8 cellular contexts compared by ENCODE assay signal in the genomic region with DNA sequence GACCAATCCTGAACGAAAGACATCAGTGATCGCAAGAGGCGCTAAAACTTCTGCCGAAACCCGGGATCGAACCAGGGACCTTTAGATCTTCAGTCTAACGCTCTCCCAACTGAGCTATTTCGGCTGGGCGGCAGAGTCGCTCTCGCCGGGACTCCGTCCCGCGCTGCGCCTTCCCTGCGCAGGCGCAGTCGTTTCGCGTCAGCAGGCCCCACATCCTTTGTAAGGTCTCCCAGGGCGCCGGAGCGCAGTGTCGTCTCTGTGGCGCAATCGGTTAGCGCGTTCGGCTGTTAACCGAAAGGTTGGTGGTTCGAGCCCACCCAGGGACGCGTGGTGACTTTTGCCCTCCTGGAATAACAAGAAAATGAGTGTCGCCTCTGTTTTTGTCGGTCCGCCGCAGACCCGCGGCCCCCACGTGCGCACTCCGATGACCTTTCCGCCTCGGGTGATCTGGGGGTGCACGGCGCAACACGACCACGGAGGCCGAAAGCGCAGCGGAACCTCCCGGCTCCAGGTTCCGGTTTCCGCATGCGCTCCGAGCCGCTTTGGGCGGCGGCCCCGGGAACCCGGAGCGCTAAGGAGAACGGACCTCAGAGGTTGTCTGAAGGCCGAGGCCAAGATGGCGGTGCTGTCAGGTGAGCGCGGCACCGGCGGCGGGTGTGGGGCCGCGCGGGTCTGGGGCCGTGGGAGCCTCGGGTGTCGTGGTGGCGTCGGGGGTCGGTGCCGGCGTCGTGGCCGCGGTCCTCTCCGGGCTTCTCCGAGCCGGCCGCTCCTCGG. TPM values are rescaled to one million over a fixed set of nuclear protein-coding genes. Genes with fewer than 3 reads are reported as not detected.
DNase-seq lines count a peak whose midpoint lies in the region; ATAC-seq and TF ChIP-seq lines count a peak whose summit lies in the region.

A gene (plus strand): TSS at position 597 of the 774 bp plus-strand sequence. CDS start 20 bp downstream, at position 617.

- H3K27ac ChIP-seq in cardiac muscle cell (peak within 1 kb of the TSS; percentile 95), transverse colon (peak within 1 kb of the TSS; percentile 93 to 98 (median 94))

- TF ChIP-seq EP300 in transverse colon (IDR thresholded peaks at IDR 0.05; ENCODE audit: low read depth): peak; percentile 6

- H3K9me3 ChIP-seq in cardiac muscle cell (ENCODE audit: low read depth): no peaks in the 10 kb centered on the region
- no peaks in the 10 kb centered on the region for H3K9me3 ChIP-seq in transverse colon

- TF ChIP-seq CTCF in GM12875 (IDR thresholded peaks at IDR 0.05; ENCODE audit: borderline replicate concordance, insufficient read depth, low read depth, low read length): 0 out of 2 replicates have a peak, but pooled peaks have one; percentile 12
- TF ChIP-seq CTCF in cardiac muscle cell (IDR thresholded peaks at IDR 0.05; ENCODE audit: low read depth, low read length): peak; percentile 17
- peak; percentile 12 to 76 (median 22) for TF ChIP-seq CTCF in transverse colon (IDR thresholded peaks at IDR 0.05)

- H3K4me1 ChIP-seq in cardiac muscle cell (ENCODE audit: low read depth) (peaks cover 5% of the 10 kb centered on the region), transverse colon (peaks cover 15 to 24% (median 16%) of the 10 kb centered on the region in 4 donors)

- in situ Hi-C loops in transverse colon (cut with MboI; ENCODE audit: low pct_ligation_motif_present in 1 of 4, low pct_unique_long_range_greater_than_20kb in 1 of 4, low sequenced_read_pairs in 3 of 4): loop anchor here in 2 of 4 donors (25.0 kb wide), 1 partner anchor 96 kb away; a partner anchor contains a TSS

- peak; percentile 89 for DNase-seq in NCI-H1436 (lab: John Stamatoyannopoulos, UW)
- DNase-seq in SW480 (ENCODE audit: low spot score): peak; percentile 63
- peak; percentile 77 for DNase-seq in activated naive CD8-positive, alpha-beta T cell treated with anti-CD3 and anti-CD28 coated beads, Interleukin-2, amount 50 U/mL, for 16 hours (ENCODE audit: low read depth, low spot score)
- peak; percentile 93 to 95 for DNase-seq in cardiac muscle cell (ENCODE audit: low read depth in 1 of 2, low spot score in 1 of 2)
- DNase-seq in pons (ENCODE audit: low spot score): peak; percentile 91
- DNase-seq in transverse colon: peak; percentile 91

- WGBS in transverse colon (ENCODE audit: low coverage in 1 of 2), 2 donors: 0% methylated on average over 71 of the region's 90 CpGs; no CpG with 5 or more reads in 1 of the 2 donors

- intact Hi-C loops in transverse colon (cut with DNase I; ENCODE audit: low total_unique reads): no loop called here

- H3K4me3 ChIP-seq in GM12875 (ENCODE audit: low read depth, low read length) (peak within 1 kb of the TSS; percentile 93), cardiac muscle cell (peak within 1 kb of the TSS; percentile 98), transverse colon (peak within 1 kb of the TSS; percentile 93 to 98 (median 98))

- no peaks in the 10 kb centered on the region for H3K36me3 ChIP-seq in cardiac muscle cell
- no peaks in the 10 kb centered on the region for H3K36me3 ChIP-seq in transverse colon

- no peaks in the 10 kb centered on the region for H3K27me3 ChIP-seq in cardiac muscle cell
- H3K27me3 ChIP-seq in transverse colon: no peaks in the 10 kb centered on the region

- peak; percentile 82 for ATAC-seq in HG02798 (IDR thresholded peaks at IDR 0.05; ENCODE audit: poor library complexity, unreplicated experiment)

- peak; percentile 83 for TF ChIP-seq POLR2A in transverse colon (IDR thresholded peaks at IDR 0.05)

RNA-seq across cellular contexts. Expression of the gene that starts here (rescaled TPM):
- 264 and 266 TPM in 2 replicates for total RNA-seq in cardiac muscle cell
- 455 and 472 TPM in 2 replicates for polyA plus RNA-seq in cardiac muscle cell
- 100 to 1,000 TPM in 3 of 4 donors, 10 to 100 TPM in 1; 32.2 to 196 (median 156) TPM for total RNA-seq in transverse colon

Comparison
In these comparisons a context has a peak if more than half of its experiments do, and no peak if none do; other contexts are left out.
1. Peak in every context shown above with its lines: DNase-seq, ATAC-seq, H3K4me3 ChIP-seq and H3K27ac ChIP-seq.